ENCODE assay signal across 9 cellular contexts in genomic region chr6:24574809-24575208, GRCh38.
DNase-seq lines count a peak whose midpoint lies in the region; ATAC-seq and TF ChIP-seq lines count a peak whose summit lies in the region.
"Had no signal": no experiment of that assay in that cellular context is flagged by ENCODE, and none has a peak within 500 bp of the region (broad histone marks: within the 10 kb centered on the region; RNA-seq: fewer than 3 reads in every experiment).

No MANE protein-coding gene starts in this region.

- H3K9me2 ChIP-seq in DOHH2 (replicated peaks; ENCODE audit: control insufficient read depth, low read length) = no peaks in the 10 kb centered on the region

- no peaks in the 10 kb centered on the region for H3K27me3 ChIP-seq in DOHH2 (ENCODE audit: control insufficient read depth, low read length)

- no peak for TF ChIP-seq CTCF in DOHH2 (IDR thresholded peaks at IDR 0.05; ENCODE audit: low read depth, low read length, poor library complexity, severe bottlenecking)

- no peaks in the 10 kb centered on the region for H3K36me3 ChIP-seq in DOHH2 (ENCODE audit: control insufficient read depth, low read length)

- H3K9me3 ChIP-seq in DOHH2 (ENCODE audit: control insufficient read depth, insufficient read depth, low read length) = no peaks in the 10 kb centered on the region

- H3K4me3 ChIP-seq in DOHH2 (ENCODE audit: low read length) = no peak overlapping the region

- DNase-seq in SKM-1 treated with dmso at 0.1 percent for 144 hours (lab: John Stamatoyannopoulos, UW; ENCODE audit: unreplicated experiment) (peak; percentile 53), amniotic stem cell (lab: John Stamatoyannopoulos, UW) (no peak), NK-92 (lab: John Stamatoyannopoulos, UW; ENCODE audit: unreplicated experiment) (no peak)
- DNase-seq in activated CD4-positive, alpha-beta T cell treated with anti-CD3 and anti-CD28 coated beads, Interleukin-2, amount 50 U/mL, for 4 hours = no peak
- DNase-seq: stimulated activated CD4-positive, alpha-beta T cell treated with anti-CD3 and anti-CD28 coated beads, Interleukin-2, amount 100 ng/mL, for 48 hours had no signal

- H3K4me1 ChIP-seq in DOHH2 (ENCODE audit: control insufficient read depth, low read length) = peaks cover 9% of the 10 kb centered on the region

- peak; percentile 79 for ATAC-seq in GM19372 (IDR thresholded peaks at IDR 0.05; ENCODE audit: low read depth, unreplicated experiment)
- ATAC-seq in HG03066 (IDR thresholded peaks at IDR 0.05; ENCODE audit: low read depth, unreplicated experiment) = peak; percentile 78
- no peak for ATAC-seq in esophagus mucosa

- peak overlapping the region; percentile 20; the same call in 1 of the 2 replicates for H3K4me2 ChIP-seq in DOHH2 (ENCODE audit: low read length)

- H3K27ac ChIP-seq in DOHH2 (ENCODE audit: low read depth, low read length) = no peak overlapping the region

- no peaks in the 10 kb centered on the region for H4K20me1 ChIP-seq in DOHH2 (ENCODE audit: control insufficient read depth, insufficient read depth, low read depth, low read length)

- H3K79me2 ChIP-seq in DOHH2 (ENCODE audit: control insufficient read depth, low read length) = no peaks in the 10 kb centered on the region

- no peaks in the 10 kb centered on the region for H3F3A ChIP-seq in DOHH2 (ENCODE audit: control insufficient read depth, insufficient read depth)
